ENCODE assay signal across 8 cellular contexts in genomic region chr2:69387770-69388481, GRCh38. TPM values are rescaled to one million over a fixed set of nuclear protein-coding genes. Genes with fewer than 3 reads are reported as not detected.
A peak's percentile ranks its signal among the peaks of the same experiment; 100 is the strongest.
DNase-seq lines count a peak whose midpoint lies in the region; ATAC-seq and TF ChIP-seq lines count a peak whose summit lies in the region.

No MANE protein-coding gene starts in this region.

- TF ChIP-seq CTCF in neural cell (IDR thresholded peaks at IDR 0.05; ENCODE audit: poor library complexity, severe bottlenecking), result no peak

- H3K27ac Mint-ChIP-seq in dendritic cell treated with granulocyte-macrophage colony-stimulating factor and Interleukin-4, amounts not matched to agents 40 ng/mL and 50 ng/mL, for 4 days, result peak overlapping the region; percentile 89

- H3K27me3 ChIP-seq in neural cell (ENCODE audit: insufficient read depth, low read depth, low read length), result no peaks in the 10 kb centered on the region

- no peaks in the 10 kb centered on the region for H4K20me1 ChIP-seq in neural cell (ENCODE audit: insufficient read depth)

- peak overlapping the region; percentile 75 for H3K27ac ChIP-seq in neural cell (ENCODE audit: low read length)

- peak overlapping the region; percentile 73 for H2AFZ ChIP-seq in neural cell (ENCODE audit: low read depth, low read length)

- intact Hi-C loops in dendritic cell treated with granulocyte-macrophage colony-stimulating factor and Interleukin-4, amounts not matched to agents 40 ng/mL and 50 ng/mL, for 4 days (cut with micrococcal nuclease), result no loop called here

- H3K9me2 ChIP-seq in neural cell (ENCODE audit: insufficient read depth, low read length), result no peaks in the 10 kb centered on the region

- no peak for TF ChIP-seq EP300 in neural cell (conservative IDR thresholded peaks at IDR 0.05; ENCODE audit: poor library complexity, severe bottlenecking)

- no peaks in the 10 kb centered on the region for H3K27me3 Mint-ChIP-seq in dendritic cell treated with granulocyte-macrophage colony-stimulating factor and Interleukin-4, amounts not matched to agents 40 ng/mL and 50 ng/mL, for 4 days

- H3K4me2 ChIP-seq in neural cell (ENCODE audit: low read length), result peak overlapping the region; percentile 69

- TF ChIP-seq RAD21 in neural cell (conservative IDR thresholded peaks at IDR 0.05), result no peak

- no peaks in the 10 kb centered on the region for H3F3A ChIP-seq in neural cell (ENCODE audit: insufficient read depth, low read length, poor library complexity, severe bottlenecking)

- no peaks in the 10 kb centered on the region for H3K36me3 ChIP-seq in neural cell (ENCODE audit: insufficient read depth, low read length)

- no peaks in the 10 kb centered on the region for H3K9me3 Mint-ChIP-seq in dendritic cell treated with granulocyte-macrophage colony-stimulating factor and Interleukin-4, amounts not matched to agents 40 ng/mL and 50 ng/mL, for 4 days

- DNase-seq in ELR (ENCODE audit: low read depth), result peak; percentile 15
- DNase-seq in NCI-H2227 treated with DMSO at 0.1 percent for 48 hours (lab: John Stamatoyannopoulos, UW), result peak; percentile 39
- no peak for DNase-seq in iPS-NIHi11 (ENCODE audit: low spot score)

- H3K79me2 ChIP-seq in neural cell (replicated peaks; ENCODE audit: insufficient read depth, low read length), result peaks cover 38% of the 10 kb centered on the region

- H3K9ac ChIP-seq in neural cell (ENCODE audit: low read length), result peak overlapping the region; percentile 75

- H3K9me3 ChIP-seq in neural cell (ENCODE audit: low read length), result no peaks in the 10 kb centered on the region

- H3K4me1 Mint-ChIP-seq in dendritic cell treated with granulocyte-macrophage colony-stimulating factor and Interleukin-4, amounts not matched to agents 40 ng/mL and 50 ng/mL, for 4 days (ENCODE audit: low read depth), result peaks cover 47% of the 10 kb centered on the region

- peak overlapping the region; percentile 94 for H3K4me3 ChIP-seq in neural cell (ENCODE audit: low read length)

- ATAC-seq in GM19035 (IDR thresholded peaks at IDR 0.05; ENCODE audit: unreplicated experiment) (no peak), GM21825 (IDR thresholded peaks at IDR 0.05; ENCODE audit: unreplicated experiment) (no peak), HG03196 (IDR thresholded peaks at IDR 0.05; ENCODE audit: unreplicated experiment) (no peak)

- peak overlapping the region; percentile 91 for H3K4me3 Mint-ChIP-seq in dendritic cell treated with granulocyte-macrophage colony-stimulating factor and Interleukin-4, amounts not matched to agents 40 ng/mL and 50 ng/mL, for 4 days

- H3K36me3 Mint-ChIP-seq in dendritic cell treated with granulocyte-macrophage colony-stimulating factor and Interleukin-4, amounts not matched to agents 40 ng/mL and 50 ng/mL, for 4 days (ENCODE audit: low read depth), result peaks cover 13% of the 10 kb centered on the region

TF ChIP-seq in neural cell, 6 proteins besides CTCF, POLR2A, EP300 and RAD21:
- TF ChIP-seq REST (IDR thresholded peaks at IDR 0.05; ENCODE audit: borderline replicate concordance) (no peak), EZH2 (IDR thresholded peaks at IDR 0.05; ENCODE audit: borderline replicate concordance, insufficient read depth, low read length, poor library complexity, severe bottlenecking) (no peak), POLR2AphosphoS5 (IDR thresholded peaks at IDR 0.05) (no peak), SMC3 (conservative IDR thresholded peaks at IDR 0.05; ENCODE audit: poor library complexity) (no peak), TAF1 (IDR thresholded peaks at IDR 0.05; ENCODE audit: low read depth) (no peak), MXI1 (conservative IDR thresholded peaks at IDR 0.05; ENCODE audit: poor library complexity, severe bottlenecking) (no peak)

RNA-seq across cellular contexts. Expression of gene GFPT1, which starts 0.9 kb away (rescaled TPM):
- polyA plus RNA-seq in neural cell, result 32.3 and 39.4 TPM in 2 replicates
- polyA minus RNA-seq in neural cell, result 96.2 and 107 TPM in 2 replicates

RNA-seq across cellular contexts. Expression of gene NFU1, which starts 49.3 kb away (rescaled TPM):
- polyA plus RNA-seq in neural cell, result 101 and 116 TPM in 2 replicates
- 48.0 and 50.7 TPM in 2 replicates for polyA minus RNA-seq in neural cell
